Comparison of ENCODE assay signal across 16 cellular contexts in the genomic region with DNA sequence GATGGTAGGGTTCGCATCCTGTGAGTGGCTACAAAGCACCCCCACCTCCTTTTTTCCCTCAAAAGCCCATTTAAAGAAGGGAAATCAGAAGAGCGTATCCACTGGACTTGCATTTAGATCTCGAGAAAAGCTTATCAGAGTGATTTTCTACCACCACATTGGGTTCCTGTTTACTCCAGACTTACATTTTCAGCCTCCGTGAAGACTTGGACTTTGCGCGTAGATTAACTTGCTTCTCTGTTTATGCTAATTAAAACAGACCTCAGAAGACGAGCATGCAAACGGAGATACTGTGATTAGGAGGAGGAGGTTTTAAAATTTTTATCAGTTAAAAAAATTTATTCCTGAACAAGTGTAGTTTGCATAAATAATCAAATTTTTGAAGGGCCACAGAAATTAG.
A peak's percentile ranks its signal among the peaks of the same experiment; 100 is the strongest.
DNase-seq lines count a peak whose midpoint lies in the region; ATAC-seq and TF ChIP-seq lines count a peak whose summit lies in the region.
"Had no signal": no experiment of that assay in that cellular context is flagged by ENCODE, and none has a peak within 500 bp of the region (broad histone marks: within the 10 kb centered on the region; RNA-seq: fewer than 3 reads in every experiment).

No MANE protein-coding gene starts in this region.

- peak overlapping the region; percentile 79 for H2AK5ac ChIP-seq in mesenchymal stem cell (ENCODE audit: low read length, severe bottlenecking)

- TF ChIP-seq CTCF in right atrium auricular region (IDR thresholded peaks at IDR 0.05) (no peak), WERI-Rb-1 (IDR thresholded peaks at IDR 0.05; ENCODE audit: low read depth, low read length) (no peak), lower leg skin (IDR thresholded peaks at IDR 0.05) (no peak)

- H2AFZ ChIP-seq in mesenchymal stem cell (ENCODE audit: low read depth, low read length): no peak overlapping the region

- H3K27me3 ChIP-seq in right atrium auricular region: no peaks in the 10 kb centered on the region
- no peaks in the 10 kb centered on the region for H3K27me3 ChIP-seq in right cardiac atrium (ENCODE audit: control insufficient read depth, insufficient read depth)
- H3K27me3 ChIP-seq in WERI-Rb-1 (ENCODE audit: insufficient read depth, low read depth, severe bottlenecking): no peaks in the 10 kb centered on the region
- H3K27me3 ChIP-seq in mesenchymal stem cell (ENCODE audit: control insufficient read depth in 1 of 2, insufficient read depth in 1 of 2, low read length in 2 of 2): no peaks in the 10 kb centered on the region
- H3K27me3 ChIP-seq: SJCRH30 had no signal

- H2BK15ac ChIP-seq in mesenchymal stem cell (ENCODE audit: low read depth, poor library complexity, severe bottlenecking): no peak overlapping the region

- H3K27ac ChIP-seq in right atrium auricular region (peak overlapping the region; percentile 70 to 85), right cardiac atrium (ENCODE audit: low read length) (no peak overlapping the region), WERI-Rb-1 (peak overlapping the region; percentile 71), mesenchymal stem cell (ENCODE audit: low read length, poor library complexity, severe bottlenecking) (peak overlapping the region; percentile 60)
- H3K27ac ChIP-seq: SJCRH30 had no signal

- H3K9me3 ChIP-seq in right atrium auricular region: no peaks in the 10 kb centered on the region
- no peaks in the 10 kb centered on the region for H3K9me3 ChIP-seq in right cardiac atrium (ENCODE audit: control insufficient read depth, low read length)
- H3K9me3 ChIP-seq in WERI-Rb-1 (ENCODE audit: severe bottlenecking): no peaks in the 10 kb centered on the region
- H3K9me3 ChIP-seq in mesenchymal stem cell (ENCODE audit: control insufficient read depth, low read length): no peaks in the 10 kb centered on the region
- H3K9me3 ChIP-seq: SJCRH30 had no signal

- no peak for TF ChIP-seq POLR2A in lower leg skin (IDR thresholded peaks at IDR 0.05)

- H4K8ac ChIP-seq in mesenchymal stem cell (ENCODE audit: low read length): no peak overlapping the region

- peaks cover 0 to 84% of the 10 kb centered on the region in 2 donors for H3K4me1 ChIP-seq in right atrium auricular region
- H3K4me1 ChIP-seq in right cardiac atrium (ENCODE audit: control insufficient read depth, insufficient read depth, low read length): peaks cover 19% of the 10 kb centered on the region
- H3K4me1 ChIP-seq in mesenchymal stem cell (ENCODE audit: control insufficient read depth, insufficient read depth, low read depth, low read length): peaks cover 7% of the 10 kb centered on the region

- no peak overlapping the region for H2BK5ac ChIP-seq in mesenchymal stem cell (ENCODE audit: low read depth, low read length, poor library complexity, severe bottlenecking)

- no peak overlapping the region for H3K9ac ChIP-seq in mesenchymal stem cell (ENCODE audit: low read length)

- WGBS in right cardiac atrium: 57% methylated on average over 8 of the region's 8 CpGs
- WGBS in mesenchymal stem cell: 89% methylated on average over 8 of the region's 8 CpGs
- 58 to 85% methylated on average over 8 of the region's 8 CpGs for WGBS in lower leg skin, 2 donors

- H3K4ac ChIP-seq in mesenchymal stem cell (ENCODE audit: low read depth in 1 of 2, low read length in 2 of 2): no peak overlapping the region

- H3K4me3 ChIP-seq in right atrium auricular region (no peak overlapping the region), right cardiac atrium (ENCODE audit: low read length) (no peak overlapping the region), WERI-Rb-1 (ENCODE audit: low read depth, low read length) (peak overlapping the region; percentile 24), mesenchymal stem cell (ENCODE audit: insufficient read depth in 1 of 2, low read depth in 1 of 2, low read length in 2 of 2) (no peak overlapping the region), lower leg skin (ENCODE audit: low read depth, poor library complexity, severe bottlenecking) (no peak overlapping the region)
- H3K4me3 ChIP-seq: SJCRH30 had no signal

- intact Hi-C loops in right cardiac atrium (cut with DNase I): no loop called here
- intact Hi-C loops in lower leg skin (cut with DNase I; ENCODE audit: low total_unique reads): no loop called here

- H4K91ac ChIP-seq in mesenchymal stem cell (ENCODE audit: low read length): no peak overlapping the region

- H3K36me3 ChIP-seq in right atrium auricular region (no peaks in the 10 kb centered on the region), WERI-Rb-1 (peaks cover 31% of the 10 kb centered on the region), mesenchymal stem cell (ENCODE audit: control insufficient read depth in 1 of 2, insufficient read depth in 2 of 2, low read depth in 1 of 2, low read length in 2 of 2) (no peaks in the 10 kb centered on the region)

- H3K79me1 ChIP-seq in mesenchymal stem cell (replicated peaks; ENCODE audit: low read length, poor library complexity, severe bottlenecking): peaks cover 14% of the 10 kb centered on the region

- no peak overlapping the region for H2BK120ac ChIP-seq in mesenchymal stem cell (ENCODE audit: low read depth, low read length)

- H3K23ac ChIP-seq in mesenchymal stem cell (ENCODE audit: low read length in 2 of 2): no peak overlapping the region

- DNase-seq in right atrium auricular region (ENCODE audit: low spot score) (no peak), right cardiac atrium (no peak), WERI-Rb-1 (no peak), mesenchymal stem cell (no peak), lower leg skin (ENCODE audit: low spot score in 2 of 2) (no peak)
- DNase-seq in activated T-cell treated with anti-CD3 and anti-CD28 coated beads, Interleukin-2, amount 50 U/mL, for 1 hour: no peak
- DNase-seq: COR-L47; DMS153; H7; MM.1S; NCI-H1105; NCI-H187; NK-92 treated with Interleukin-12 subunit alpha and Interleukin-12 subunit beta, amount 100 ng/mL, for 24 hours; RPMI8226; SJCRH30 had no signal

- H3K14ac ChIP-seq in mesenchymal stem cell (ENCODE audit: low read length in 2 of 2): no peak overlapping the region

- no peak overlapping the region for H3K18ac ChIP-seq in mesenchymal stem cell (ENCODE audit: low read depth in 1 of 2, low read length in 2 of 2)

- H3K4me2 ChIP-seq in mesenchymal stem cell (ENCODE audit: low read length, poor library complexity, severe bottlenecking): no peak overlapping the region

- H2BK12ac ChIP-seq in mesenchymal stem cell (ENCODE audit: low read length in 2 of 2): no peak overlapping the region

- ATAC-seq in right cardiac atrium (no peak), HG03571 (IDR thresholded peaks at IDR 0.05; ENCODE audit: unreplicated experiment) (no peak)
